In the genomic region with DNA sequence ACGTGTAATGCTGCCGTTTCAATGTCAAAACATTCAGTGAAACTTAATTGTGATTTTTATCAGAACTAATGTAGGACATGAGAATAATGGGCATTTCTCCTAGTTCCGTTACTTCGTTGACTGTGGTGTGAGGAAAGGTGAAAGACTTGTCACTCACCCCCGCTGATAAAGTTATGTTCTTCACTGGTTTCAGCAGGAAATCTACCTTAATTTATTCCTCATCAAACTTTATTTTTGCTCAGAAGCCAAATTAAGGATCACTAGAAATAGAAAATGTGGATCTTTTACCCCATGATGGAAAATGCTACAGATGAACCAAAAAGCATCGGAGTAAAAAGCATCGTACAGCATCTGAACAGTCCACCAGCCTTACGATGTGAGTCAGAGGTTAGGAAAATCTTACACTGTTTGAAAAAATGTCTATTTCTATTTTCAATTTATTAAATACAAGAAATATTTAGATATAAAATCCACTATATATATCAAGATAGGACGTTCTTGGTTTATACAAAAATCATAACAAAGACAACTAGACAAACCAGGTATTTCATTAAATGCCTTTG, we compare ENCODE assay signal across 8 cellular contexts. TPM values are rescaled to one million over a fixed set of nuclear protein-coding genes. Genes with fewer than 3 reads are reported as not detected.
DNase-seq lines count a peak whose midpoint lies in the region; ATAC-seq and TF ChIP-seq lines count a peak whose summit lies in the region.

No MANE protein-coding gene starts in this region.

- peaks cover 2% of the 10 kb centered on the region for H3K36me3 Mint-ChIP-seq in memory B cell

- H3K27ac Mint-ChIP-seq in memory B cell = peak overlapping the region; percentile 96

- TF ChIP-seq CTCF in 22Rv1 (IDR thresholded peaks at IDR 0.05) (no peak), HFF-Myc (IDR thresholded peaks at IDR 0.05; ENCODE audit: low read depth, low read length, missing control alignments) (no peak), breast epithelium (IDR thresholded peaks at IDR 0.05) (no peak)

- H3K27me3 ChIP-seq in breast epithelium = no peaks in the 10 kb centered on the region

- H3K27ac ChIP-seq in 22Rv1 (peak overlapping the region; percentile 81), breast epithelium (peak overlapping the region; percentile 94 to 97)

- H3K4me3 Mint-ChIP-seq in memory B cell = peak overlapping the region; percentile 95

- H3K9me3 Mint-ChIP-seq in memory B cell = no peaks in the 10 kb centered on the region

- H3K4me3 ChIP-seq in HFF-Myc (replicated peaks; ENCODE audit: low read depth, low read length) (peak overlapping the region; percentile 86), breast epithelium (peak overlapping the region; percentile 88 to 98 (median 90))

- ATAC-seq in memory B cell (ENCODE audit: low read depth) (no peak), GM19455 (IDR thresholded peaks at IDR 0.05; ENCODE audit: unreplicated experiment) (no peak), HG03432 (IDR thresholded peaks at IDR 0.05; ENCODE audit: unreplicated experiment) (no peak)

- H3K4me1 Mint-ChIP-seq in memory B cell = no peaks in the 10 kb centered on the region

- intact Hi-C loops in breast epithelium (cut with DNase I; ENCODE audit: low total_unique reads) = no loop called here

- H3K4me1 ChIP-seq in breast epithelium = peaks cover 0 to 8% of the 10 kb centered on the region in 2 donors

- no peak for TF ChIP-seq POLR2A in breast epithelium (IDR thresholded peaks at IDR 0.05)

- CTCF ChIA-PET in HEK293T (lab: Yijun Ruan, JAX) = interaction anchor here (0.6 to 1.3 kb wide), 2 partner anchors 11 to 79 kb away, joined by 3 to 5 read pairs; no protein-coding TSS in a partner anchor

- H3K36me3 ChIP-seq in breast epithelium = no peaks in the 10 kb centered on the region

- POLR2A ChIA-PET in HEK293T (lab: Yijun Ruan, JAX) = interaction anchor here (1.0 to 1.8 kb wide), 8 partner anchors 9 to 250 kb away, joined by 3 to 16 read pairs (median 4); no protein-coding TSS in a partner anchor

- DNase-seq in HFF-Myc (ENCODE audit: extremely low read depth, low read depth) (no peak), breast epithelium (ENCODE audit: low spot score in 2 of 2) (no peak), memory B cell (ENCODE audit: low spot score in 2 of 2) (no peak), HEK293T (ENCODE audit: extremely low spot score) (no peak), HK-2 (ENCODE audit: unreplicated experiment) (no peak)

- no peaks in the 10 kb centered on the region for H3K27me3 Mint-ChIP-seq in memory B cell

- no peaks in the 10 kb centered on the region for H3K9me3 ChIP-seq in breast epithelium

TF ChIP-seq in HEK293T, 16 proteins besides CTCF, POLR2A, EP300 and RAD21:
- TF ChIP-seq SP1 (IDR thresholded peaks at IDR 0.05) (no peak), FOXA1 (IDR thresholded peaks at IDR 0.05) (no peak), ELF4 (IDR thresholded peaks at IDR 0.05) (no peak)

RNA-seq across cellular contexts. Expression of a gene that starts 1.0 kb away (rescaled TPM):
- total RNA-seq in breast epithelium = 10 to 100 TPM; 79.3 to 99.2 (median 86.6) TPM
